In the genomic region with DNA sequence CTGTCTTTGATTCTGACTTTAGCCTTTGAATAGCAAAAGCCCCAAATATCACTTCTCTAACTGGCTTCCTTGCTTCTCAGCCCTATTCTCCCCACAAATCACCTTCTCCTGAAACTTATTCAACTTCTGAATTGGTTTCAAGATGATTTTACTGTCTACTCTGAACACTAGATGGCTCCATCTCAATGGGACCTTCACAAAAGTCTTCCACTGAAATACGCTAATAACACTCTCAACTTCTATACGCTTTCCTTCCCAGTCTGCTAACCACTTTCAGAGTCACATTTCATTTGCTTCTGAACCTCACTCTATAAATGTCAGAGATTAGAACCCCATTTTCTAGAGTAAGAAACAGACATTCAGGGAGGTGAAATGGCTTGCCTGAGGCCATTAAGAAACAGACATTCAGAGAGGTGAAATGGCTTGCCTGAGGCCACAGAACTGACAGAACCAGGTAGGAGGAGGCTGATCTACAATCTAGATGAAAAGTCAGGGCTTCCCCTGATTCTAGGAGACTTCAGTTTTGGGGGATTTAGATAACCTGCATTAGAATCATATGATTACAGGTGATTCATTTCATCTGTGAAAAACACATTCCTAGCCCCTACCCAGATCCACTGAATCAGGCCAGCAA, we compare ENCODE assay signal across 8 cellular contexts. TPM values are rescaled to one million over a fixed set of nuclear protein-coding genes. Genes with fewer than 3 reads are reported as not detected.
DNase-seq lines count a peak whose midpoint lies in the region; ATAC-seq, FAIRE-seq and TF ChIP-seq lines count a peak whose summit lies in the region.

No MANE protein-coding gene starts in this region.

- no peak for DNase-seq in activated T-cell treated with anti-CD3 and anti-CD28 coated beads, Interleukin-2, amount 50 U/mL, for 72 hours
- DNase-seq in activated T-cell treated with anti-CD3 and anti-CD28 coated beads for 4 hours (no peak), endothelial cell of umbilical vein (ENCODE audit: low read depth, low spot score) (peak; percentile 63), mucosa of gallbladder (ENCODE audit: low spot score) (no peak)
- DNase-seq in naive thymus-derived CD4-positive, alpha-beta T cell, result peak in 7 of 9 donors; percentile 29 to 67 (median 52)
- DNase-seq in stimulated activated CD4-positive, alpha-beta T cell treated with anti-CD3 and anti-CD28 coated beads, Interleukin-2, amount 100 ng/mL, for 24 hours, result no peak

- H3K4me2 ChIP-seq in OCI-LY1 (ENCODE audit: low read length) (no peak overlapping the region), endothelial cell of umbilical vein (ENCODE audit: insufficient read depth, low read length) (no peak overlapping the region)

- no peaks in the 10 kb centered on the region for H3K9me3 ChIP-seq in OCI-LY1 (ENCODE audit: low read length)
- no peaks in the 10 kb centered on the region for H3K9me3 ChIP-seq in endothelial cell of umbilical vein (replicated peaks; ENCODE audit: control insufficient read depth, insufficient read depth, low read length)
- no peaks in the 10 kb centered on the region for H3K9me3 ChIP-seq in naive thymus-derived CD4-positive, alpha-beta T cell (ENCODE audit: control insufficient read depth in 2 of 3, low read length in 3 of 3)

- no peaks in the 10 kb centered on the region for H3K27me3 Mint-ChIP-seq in activated T-cell treated with anti-CD3 and anti-CD28 coated beads, Interleukin-2, amount 50 U/mL, for 72 hours (ENCODE audit: low read depth)
- no peaks in the 10 kb centered on the region for H3K27me3 Mint-ChIP-seq in naive thymus-derived CD4-positive, alpha-beta T cell

- H3K4me1 ChIP-seq in OCI-LY1 (ENCODE audit: insufficient read depth, low read length, severe bottlenecking) (no peaks in the 10 kb centered on the region), endothelial cell of umbilical vein (ENCODE audit: control insufficient read depth, extremely low read depth, insufficient read depth, low read length) (no peaks in the 10 kb centered on the region)
- H3K4me1 ChIP-seq in naive thymus-derived CD4-positive, alpha-beta T cell (ENCODE audit: control insufficient read depth in 2 of 2, insufficient read depth in 2 of 2, low read length in 2 of 2), result peaks cover 11 to 63% of the 10 kb centered on the region in 2 donors

- no peak for TF ChIP-seq POLR2A in endothelial cell of umbilical vein (IDR thresholded peaks at IDR 0.05; ENCODE audit: low read depth, low read length)

- H3F3A ChIP-seq in OCI-LY1 (ENCODE audit: insufficient read depth, low read length), result no peaks in the 10 kb centered on the region

- H3K9me3 Mint-ChIP-seq in activated T-cell treated with anti-CD3 and anti-CD28 coated beads, Interleukin-2, amount 50 U/mL, for 72 hours, result no peaks in the 10 kb centered on the region
- H3K9me3 Mint-ChIP-seq in naive thymus-derived CD4-positive, alpha-beta T cell, result no peaks in the 10 kb centered on the region

- dilution Hi-C loops in endothelial cell of umbilical vein (cut with MboI; ENCODE audit: extremely low pct_ligation_motif_present, low sequenced_read_pairs), result no loop called here

- peak; percentile 59 for FAIRE-seq in endothelial cell of umbilical vein (lab: Jason Lieb, UNC)

- CTCF ChIA-PET in endothelial cell of umbilical vein (lab: Charles Lee), result interaction anchor here (0.9 to 6.1 kb wide), 13 partner anchors 18 to 282 kb away, joined by 3 to 150 read pairs (median 7); a partner anchor contains a TSS
- CTCF ChIA-PET in naive thymus-derived CD4-positive, alpha-beta T cell (lab: Charles Lee), result interaction anchor here (0.8 to 4.4 kb wide), 5 partner anchors 7 to 282 kb away, joined by 3 to 59 read pairs (median 16); a partner anchor contains a TSS

- no peaks in the 10 kb centered on the region for H3K27me3 ChIP-seq in OCI-LY1 (ENCODE audit: insufficient read depth, low read length)
- H3K27me3 ChIP-seq in endothelial cell of umbilical vein (ENCODE audit: control insufficient read depth in 2 of 2, insufficient read depth in 2 of 2, low read length in 2 of 2), result no peaks in the 10 kb centered on the region
- H3K27me3 ChIP-seq in naive thymus-derived CD4-positive, alpha-beta T cell (ENCODE audit: control insufficient read depth in 2 of 2, insufficient read depth in 2 of 2, low read length in 2 of 2), result no peaks in the 10 kb centered on the region

- H3K9me1 ChIP-seq in endothelial cell of umbilical vein (replicated peaks; ENCODE audit: control insufficient read depth, extremely low read depth, insufficient read depth, low read length), result no peaks in the 10 kb centered on the region

- H3K79me2 ChIP-seq in OCI-LY1 (ENCODE audit: insufficient read depth, low read length), result no peaks in the 10 kb centered on the region
- H3K79me2 ChIP-seq in endothelial cell of umbilical vein (ENCODE audit: control insufficient read depth, insufficient read depth, low read length), result no peaks in the 10 kb centered on the region

- H3K36me3 Mint-ChIP-seq in activated T-cell treated with anti-CD3 and anti-CD28 coated beads, Interleukin-2, amount 50 U/mL, for 72 hours (ENCODE audit: insufficient read depth in 2 of 2), result peaks cover 13 to 36% of the 10 kb centered on the region in 2 donors
- H3K36me3 Mint-ChIP-seq in naive thymus-derived CD4-positive, alpha-beta T cell, result peaks cover 17 to 61% (median 44%) of the 10 kb centered on the region in 5 donors

- POLR2A ChIA-PET in endothelial cell of umbilical vein (lab: Charles Lee), result interaction anchor here (0.6 kb wide), 1 partner anchor 139 kb away, joined by 3 read pairs; no protein-coding TSS in a partner anchor
- POLR2A ChIA-PET in naive thymus-derived CD4-positive, alpha-beta T cell (lab: Charles Lee), result interaction anchor here (0.9 to 3.0 kb wide), 6 partner anchors 18 to 313 kb away, joined by 3 to 19 read pairs (median 8); a partner anchor contains a TSS

- H3K27ac ChIP-seq in OCI-LY1 (ENCODE audit: low read depth, low read length, poor library complexity, severe bottlenecking) (no peak overlapping the region), endothelial cell of umbilical vein (ENCODE audit: insufficient read depth, low read depth, low read length) (no peak overlapping the region)
- peak overlapping the region; percentile 4 for H3K27ac ChIP-seq in naive thymus-derived CD4-positive, alpha-beta T cell (ENCODE audit: low read depth, low read length)

- no TSS peak for BruUV-seq in endothelial cell of umbilical vein (replicated peaks; lab: Mats Ljungman, UMichigan)

- H3K36me3 ChIP-seq in OCI-LY1 (ENCODE audit: insufficient read depth, low read length) (peaks cover 90% of the 10 kb centered on the region), endothelial cell of umbilical vein (ENCODE audit: control insufficient read depth in 2 of 2, extremely low read depth in 1 of 2, insufficient read depth in 2 of 2, low read length in 2 of 2) (peaks cover 20 to 49% of the 10 kb centered on the region in 2 experiments)
- peaks cover 0 to 55% (median 7%) of the 10 kb centered on the region in 3 experiments for H3K36me3 ChIP-seq in naive thymus-derived CD4-positive, alpha-beta T cell (ENCODE audit: control insufficient read depth in 2 of 3, insufficient read depth in 3 of 3, low read length in 3 of 3)

- H3K9ac ChIP-seq in OCI-LY1 (ENCODE audit: low read length) (no peak overlapping the region), endothelial cell of umbilical vein (replicated peaks; ENCODE audit: extremely low read depth, insufficient read depth, low read length) (no peak overlapping the region)

- no peaks in the 10 kb centered on the region for H4K20me1 ChIP-seq in OCI-LY1 (ENCODE audit: insufficient read depth, low read length)
- no peaks in the 10 kb centered on the region for H4K20me1 ChIP-seq in endothelial cell of umbilical vein (replicated peaks; ENCODE audit: control insufficient read depth, extremely low read depth, insufficient read depth, low read length)

- H3K4me3 Mint-ChIP-seq in activated T-cell treated with anti-CD3 and anti-CD28 coated beads, Interleukin-2, amount 50 U/mL, for 72 hours, result no peak overlapping the region
- no peak overlapping the region for H3K4me3 Mint-ChIP-seq in naive thymus-derived CD4-positive, alpha-beta T cell

- intact Hi-C loops in endothelial cell of umbilical vein (cut with micrococcal nuclease), result loop anchor here (1.0 to 5.0 kb wide), 3 partner anchors 137 to 284 kb away; no protein-coding TSS in a partner anchor
- intact Hi-C loops in naive thymus-derived CD4-positive, alpha-beta T cell (cut with micrococcal nuclease), result loop anchor here (1.0 to 5.0 kb wide), 7 partner anchors 8 to 284 kb away; no protein-coding TSS in a partner anchor

- no peak overlapping the region for H3K4me3 ChIP-seq in OCI-LY1 (ENCODE audit: low read depth, low read length, poor library complexity, severe bottlenecking)
- H3K4me3 ChIP-seq in endothelial cell of umbilical vein (replicated peaks in 1 of 3; ENCODE audit: insufficient read depth in 1 of 3, low read depth in 1 of 3, low read length in 3 of 3), result no peak overlapping the region
- H3K4me3 ChIP-seq in naive thymus-derived CD4-positive, alpha-beta T cell (ENCODE audit: low read length), result no peak overlapping the region

- peaks cover 39% of the 10 kb centered on the region for H3K4me1 Mint-ChIP-seq in activated T-cell treated with anti-CD3 and anti-CD28 coated beads, Interleukin-2, amount 50 U/mL, for 72 hours (ENCODE audit: low read depth)
- peaks cover 52 to 73% (median 65%) of the 10 kb centered on the region in 7 donors for H3K4me1 Mint-ChIP-seq in naive thymus-derived CD4-positive, alpha-beta T cell

- H2AFZ ChIP-seq in OCI-LY1 (ENCODE audit: low read length) (no peak overlapping the region), endothelial cell of umbilical vein (ENCODE audit: low read depth, low read length) (no peak overlapping the region)

- H3K9me2 ChIP-seq in OCI-LY1 (ENCODE audit: low read depth, low read length), result no peaks in the 10 kb centered on the region

- TF ChIP-seq CTCF in OCI-LY1 (IDR thresholded peaks at IDR 0.05; ENCODE audit: low read length) (peak; percentile 68), endothelial cell of umbilical vein (IDR thresholded peaks at IDR 0.05; ENCODE audit: extremely low read depth in 1 of 2, insufficient read depth in 1 of 2, low read depth in 1 of 2, low read length in 2 of 2) (peak; percentile 16 to 40)

- peak; percentile 42 to 43 for ATAC-seq in activated T-cell treated with anti-CD3 and anti-CD28 coated beads, Interleukin-2, amount 50 U/mL, for 72 hours (replicated peaks in 1 of 2)
- peak; percentile 72 for ATAC-seq in naive thymus-derived CD4-positive, alpha-beta T cell
- ATAC-seq in HG02884 (IDR thresholded peaks at IDR 0.05; ENCODE audit: unreplicated experiment), result no peak

- H3K27ac Mint-ChIP-seq in activated T-cell treated with anti-CD3 and anti-CD28 coated beads, Interleukin-2, amount 50 U/mL, for 72 hours, result no peak overlapping the region
- H3K27ac Mint-ChIP-seq in naive thymus-derived CD4-positive, alpha-beta T cell, result no peak overlapping the region

RNA-seq across cellular contexts. Expression of a gene that starts 20.6 kb away (rescaled TPM):
- 10 to 100 TPM; 27.2 to 42.0 TPM for total RNA-seq in activated T-cell treated with anti-CD3 and anti-CD28 coated beads, Interleukin-2, amount 50 U/mL, for 72 hours
- 34.7 and 38.1 TPM in 2 replicates for total RNA-seq in endothelial cell of umbilical vein
- polyA plus RNA-seq in endothelial cell of umbilical vein, result 11.1 and 11.6 TPM in 2 replicates
- 11.7 and 14.8 TPM in 2 replicates for polyA plus RNA-seq in endothelial cell of umbilical vein (2011; cell fraction: cytosol; rRNA removed)
- 38.9 and 43.3 TPM in 2 replicates for polyA plus RNA-seq in endothelial cell of umbilical vein (2011; cell fraction: nucleus; rRNA removed)
- polyA plus RNA-seq in endothelial cell of umbilical vein (2012), result 23.9 and 25.3 TPM in 2 replicates
- polyA minus RNA-seq in endothelial cell of umbilical vein, result 32.7 and 38.7 TPM in 2 replicates
- polyA minus RNA-seq in endothelial cell of umbilical vein (2011; cell fraction: cytosol; rRNA and poly(A)+ RNA removed), result 15.1 TPM
- 20.9 and 21.0 TPM in 2 replicates for polyA minus RNA-seq in endothelial cell of umbilical vein (2011; cell fraction: nucleus; rRNA and poly(A)+ RNA removed)
- 10 to 100 TPM; 34.8 to 66.9 (median 46.5) TPM for total RNA-seq in naive thymus-derived CD4-positive, alpha-beta T cell
- polyA plus RNA-seq in naive thymus-derived CD4-positive, alpha-beta T cell, result 10 to 100 TPM; 12.8 to 25.6 TPM
- total RNA-seq in mucosa of gallbladder, result 21.5 TPM

RNA-seq across cellular contexts. Expression of a gene that starts 21.1 kb away (rescaled TPM):
- total RNA-seq in activated T-cell treated with anti-CD3 and anti-CD28 coated beads, Interleukin-2, amount 50 U/mL, for 72 hours, result 10 to 100 TPM; 64.2 to 86.7 TPM
- total RNA-seq in endothelial cell of umbilical vein, result 76.8 and 85.9 TPM in 2 replicates
- 70.1 and 77.1 TPM in 2 replicates for polyA plus RNA-seq in endothelial cell of umbilical vein
- polyA plus RNA-seq in endothelial cell of umbilical vein (2011; cell fraction: cytosol; rRNA removed), result 47.4 and 55.7 TPM in 2 replicates
- polyA plus RNA-seq in endothelial cell of umbilical vein (2011; cell fraction: nucleus; rRNA removed), result 271 and 294 TPM in 2 replicates
- 49.6 and 62.6 TPM in 2 replicates for polyA plus RNA-seq in endothelial cell of umbilical vein (2012)
- 116 and 127 TPM in 2 replicates for polyA minus RNA-seq in endothelial cell of umbilical vein
- polyA minus RNA-seq in endothelial cell of umbilical vein (2011; cell fraction: cytosol; rRNA and poly(A)+ RNA removed), result 27.3 TPM
- 90.6 and 154 TPM in 2 replicates for polyA minus RNA-seq in endothelial cell of umbilical vein (2011; cell fraction: nucleus; rRNA and poly(A)+ RNA removed)
- total RNA-seq in naive thymus-derived CD4-positive, alpha-beta T cell, result 100 to 1,000 TPM in 3 of 5 experiments, 10 to 100 TPM in 2; 82.7 to 159 (median 113) TPM
- polyA plus RNA-seq in naive thymus-derived CD4-positive, alpha-beta T cell, result 10 to 100 TPM; 24.0 to 33.3 TPM
- 79.4 TPM for total RNA-seq in mucosa of gallbladder

Comparison
In these comparisons a context has a peak if more than half of its experiments do, and no peak if none do; other contexts are left out.
1. DNase-seq: peak in endothelial cell of umbilical vein (single experiment) and naive thymus-derived CD4-positive, alpha-beta T cell (7 of 9); none in activated T-cell treated with anti-CD3 and anti-CD28 coated beads, Interleukin-2, amount 50 U/mL, for 72 hours (0 of 2), activated T-cell treated with anti-CD3 and anti-CD28 coated beads for 4 hours (single experiment), stimulated activated CD4-positive, alpha-beta T cell treated with anti-CD3 and anti-CD28 coated beads, Interleukin-2, amount 100 ng/mL, for 24 hours (0 of 2) and mucosa of gallbladder (single experiment).